Comparison of ENCODE assay signal across 8 cellular contexts in genomic region chr3:122562923-122563716, GRCh38. TPM values are rescaled to one million over a fixed set of nuclear protein-coding genes. Genes with fewer than 3 reads are reported as not detected.
DNase-seq lines count a peak whose midpoint lies in the region; ATAC-seq, FAIRE-seq and TF ChIP-seq lines count a peak whose summit lies in the region.

No MANE protein-coding gene starts in this region.

- H3K9ac ChIP-seq in HepG2 (ENCODE audit: insufficient read depth, low read depth, low read length), result peak overlapping the region; percentile 77; the same call in 1 of the 2 replicates

- H3K27ac Mint-ChIP-seq in activated CD4-positive, alpha-beta T cell treated with anti-CD3 and anti-CD28 coated beads, Interleukin-2, amount 10 ng/mL, durations not matched to agents 7 days and 5 days, result peak overlapping the region; percentile 98

- POLR2A ChIA-PET in activated CD4-positive, alpha-beta T cell treated with anti-CD3 and anti-CD28 coated beads, Interleukin-2, amount 10 ng/mL, durations not matched to agents 7 days and 5 days (lab: Charles Lee), result no interaction called here
- POLR2A ChIA-PET in HepG2 (lab: Yijun Ruan, JAX), result no interaction called here

- peaks cover 77% of the 10 kb centered on the region for H3K36me3 Mint-ChIP-seq in activated CD4-positive, alpha-beta T cell treated with anti-CD3 and anti-CD28 coated beads, Interleukin-2, amount 10 ng/mL, durations not matched to agents 7 days and 5 days (ENCODE audit: low read depth)

- in situ Hi-C loops in HepG2 (cut with HindIII; ENCODE audit: extremely low pct_ligation_motif_present, low pct_unique_long_range_greater_than_20kb), result no loop called here

- peak overlapping the region; percentile 94 to 98 (median 96) for H3K27ac ChIP-seq in adrenal gland
- H3K27ac ChIP-seq in HepG2 (ENCODE audit: extremely low read length, insufficient read depth, low read length), result no peak overlapping the region
- H3K27ac ChIP-seq in tibial artery, result peak overlapping the region; percentile 83 to 90

- H3K4me1 ChIP-seq in adrenal gland (replicated peaks in 1 of 2), result peaks cover 6 to 42% of the 10 kb centered on the region in 2 donors
- H3K4me1 ChIP-seq in HepG2 (ENCODE audit: insufficient read depth, low read length), result peaks cover 26% of the 10 kb centered on the region
- peaks cover 0 to 28% (median 13%) of the 10 kb centered on the region in 4 donors for H3K4me1 ChIP-seq in tibial artery

- TF ChIP-seq CTCF in adrenal gland (IDR thresholded peaks at IDR 0.05) (no peak), HepG2 (CRISPR knock-in tag; IDR thresholded peaks at IDR 0.05) (no peak), tibial artery (IDR thresholded peaks at IDR 0.05) (no peak)

- WGBS in adrenal gland, 4 donors, result 32 to 56% (median 50%) methylated on average over 5 of the region's 5 CpGs
- 93% methylated on average over 5 of the region's 5 CpGs for WGBS in HepG2 (ENCODE audit: low lambda C conversion rate)

- no TSS peak for BruUV-seq in HepG2 (replicated peaks; lab: Mats Ljungman, UMichigan)

- H3K36me3 ChIP-seq in adrenal gland (replicated peaks in 1 of 2) (peaks cover 0 to 45% of the 10 kb centered on the region in 2 donors), HepG2 (replicated peaks in 1 of 2; ENCODE audit: control insufficient read depth in 1 of 2, insufficient read depth in 2 of 2, low read length in 2 of 2) (peaks cover 4 to 9% of the 10 kb centered on the region in 2 experiments; a peak in 4 of 5 replicates), tibial artery (peaks cover 13 to 37% (median 30%) of the 10 kb centered on the region in 3 donors)

- H3K27me3 ChIP-seq in adrenal gland (no peaks in the 10 kb centered on the region), HepG2 (ENCODE audit: control insufficient read depth in 1 of 2, insufficient read depth in 2 of 2, low read length in 2 of 2) (no peaks in the 10 kb centered on the region), tibial artery (no peaks in the 10 kb centered on the region)

- TF ChIP-seq RAD21 in HepG2 (CRISPR knock-in tag; IDR thresholded peaks at IDR 0.05), result no peak

- peak overlapping the region; percentile 85 for H3K4me2 ChIP-seq in HepG2 (ENCODE audit: low read depth, low read length)

- H2AFZ ChIP-seq in HepG2 (ENCODE audit: low read length), result no peak overlapping the region

- CTCF ChIA-PET in activated CD4-positive, alpha-beta T cell treated with anti-CD3 and anti-CD28 coated beads, Interleukin-2, amount 10 ng/mL, durations not matched to agents 7 days and 5 days (lab: Charles Lee), result interaction anchor here (11.7 kb wide), 1 partner anchor 117 kb away, joined by 107 read pairs; the partner anchor contains the start of gene PARP14
- CTCF ChIA-PET in HepG2 (lab: Yijun Ruan, JAX; ENCODE audit: low intra/inter-chr PET ratio, low total read pairs), result interaction anchor here (4.0 kb wide), 1 partner anchor 116 kb away, joined by 39 read pairs; no protein-coding TSS in a partner anchor

- no peaks in the 10 kb centered on the region for H3K27me3 Mint-ChIP-seq in activated CD4-positive, alpha-beta T cell treated with anti-CD3 and anti-CD28 coated beads, Interleukin-2, amount 10 ng/mL, durations not matched to agents 7 days and 5 days

- intact Hi-C loops in adrenal gland (cut with DNase I) (loop anchor here in 1 of 2 donors (2.0 kb wide), 1 partner anchor 116 kb away; no protein-coding TSS in a partner anchor), HepG2 (cut with micrococcal nuclease; ENCODE audit: unreplicated experiment) (no loop called here), tibial artery (cut with DNase I; ENCODE audit: low total_unique reads) (loop anchor here (2.0 kb wide), 1 partner anchor 116 kb away; no protein-coding TSS in a partner anchor)

- H3K4me3 Mint-ChIP-seq in activated CD4-positive, alpha-beta T cell treated with anti-CD3 and anti-CD28 coated beads, Interleukin-2, amount 10 ng/mL, durations not matched to agents 7 days and 5 days, result peak overlapping the region; percentile 93

- TF ChIP-seq POLR2A in adrenal gland (IDR thresholded peaks at IDR 0.05) (no peak), HepG2 (IDR thresholded peaks at IDR 0.05; ENCODE audit: insufficient read depth in 1 of 2, low read depth in 2 of 2, low read length in 2 of 2) (no peak)

- H3K4me3 ChIP-seq in adrenal gland (peak overlapping the region in 3 of 4 donors; percentile 71 to 94 (median 77)), HepG2 (replicated peaks in 1 of 3; ENCODE audit: insufficient read depth in 1 of 3, low read depth in 2 of 3, low read length in 3 of 3) (peak overlapping the region; percentile 78 to 82 (median 81); a peak in 3 of 6 replicates), tibial artery (peak overlapping the region; percentile 79 to 93)

- no peaks in the 10 kb centered on the region for H4K20me1 ChIP-seq in HepG2 (ENCODE audit: insufficient read depth, low read length)

- no peak for FAIRE-seq in HepG2 (lab: Jason Lieb, UNC)

- peaks cover 69% of the 10 kb centered on the region for H3K4me1 Mint-ChIP-seq in activated CD4-positive, alpha-beta T cell treated with anti-CD3 and anti-CD28 coated beads, Interleukin-2, amount 10 ng/mL, durations not matched to agents 7 days and 5 days

- H3K9me3 ChIP-seq in adrenal gland (replicated peaks in 1 of 3) (no peaks in the 10 kb centered on the region), HepG2 (ENCODE audit: low read length) (no peaks in the 10 kb centered on the region), tibial artery (no peaks in the 10 kb centered on the region)

- peaks cover 2% of the 10 kb centered on the region for H3K79me2 ChIP-seq in HepG2 (ENCODE audit: insufficient read depth, low read length)

- ATAC-seq in HepG2, result no peak

- no peak for DNase-seq in activated CD4-positive, alpha-beta T cell treated with anti-CD3 and anti-CD28 coated beads, Interleukin-2, amount 10 ng/mL, durations not matched to agents 7 days and 5 days
- DNase-seq in activated CD4-positive, alpha-beta T cell treated with anti-CD3 and anti-CD28 coated beads for 1 hour, result no peak
- peak in 1 of 7 donors; percentile 6 for DNase-seq in adrenal gland
- DNase-seq in HepG2 (ENCODE audit: low spot score), result no peak
- DNase-seq in tibial artery, result no peak
- DNase-seq in AG08395 (ENCODE audit: low spot score), result no peak
- no peak for DNase-seq in germinal center (ENCODE audit: low spot score)
- DNase-seq in NCI-H1092 treated with DMSO at 0.1 percent for 48 hours (lab: John Stamatoyannopoulos, UW), result no peak

- TF ChIP-seq EP300 in HepG2 (IDR thresholded peaks at IDR 0.05; ENCODE audit: low read depth in 2 of 2, low read length in 2 of 2) (no peak), HepG2 (CRISPR knock-in tag; IDR thresholded peaks at IDR 0.05; ENCODE audit: borderline replicate concordance) (no peak)

- H3K9me3 Mint-ChIP-seq in activated CD4-positive, alpha-beta T cell treated with anti-CD3 and anti-CD28 coated beads, Interleukin-2, amount 10 ng/mL, durations not matched to agents 7 days and 5 days, result no peaks in the 10 kb centered on the region

RNA-seq across cellular contexts. Expression of gene PARP9, which starts 1.0 kb away (rescaled TPM):
- 100 to 1,000 TPM; 172 to 186 TPM for total RNA-seq in activated CD4-positive, alpha-beta T cell treated with anti-CD3 and anti-CD28 coated beads, Interleukin-2, amount 10 ng/mL, durations not matched to agents 7 days and 5 days
- total RNA-seq in adrenal gland (10 to 100 TPM; 20.8 to 65.9 (median 43.4) TPM), HepG2 (2016; rRNA removed; fragmentation: Illumina TruSeq; extraction: Trizol) (10.6 and 12.5 TPM in 2 replicates)
- polyA plus RNA-seq in adrenal gland (10 to 100 TPM; 29.5 to 70.5 (median 32.3) TPM), HepG2 (2011; rRNA removed) (6.5 and 7.0 TPM in 2 replicates)
- 2.5 and 3.5 TPM in 2 replicates for total RNA-seq in HepG2 (2016; cell fraction: cytosol; rRNA removed; fragmentation: Illumina TruSeq; extraction: Trizol; ENCODE audit: low read depth)
- total RNA-seq in HepG2 (2016; cell fraction: insoluble cytoplasmic fraction; rRNA removed; fragmentation: Illumina TruSeq; extraction: Trizol), result 9.8 and 12.9 TPM in 2 replicates
- 3.6 and 4.5 TPM in 2 replicates for total RNA-seq in HepG2 (2016; cell fraction: membrane; rRNA removed; fragmentation: Illumina TruSeq; extraction: Trizol)
- 6.9 and 7.6 TPM in 2 replicates for total RNA-seq in HepG2 (2016; cell fraction: nucleus; rRNA removed; fragmentation: Illumina TruSeq; extraction: Trizol)
- polyA plus RNA-seq in HepG2 (2011; cell fraction: cytosol; rRNA removed), result 2.3 and 5.1 TPM in 2 replicates
- polyA plus RNA-seq in HepG2 (2011; cell fraction: nucleus; rRNA removed), result 4.4 and 8.2 TPM in 2 replicates
- polyA plus RNA-seq in HepG2 (2012), result 2.5 and 4.0 TPM in 2 replicates
- polyA plus RNA-seq in HepG2 (2016; cell fraction: cytosol; fragmentation: Illumina TruSeq; extraction: Trizol; ENCODE audit: low read depth), result 0.59 and 0.62 TPM in 2 replicates
- polyA plus RNA-seq in HepG2 (2016; cell fraction: insoluble cytoplasmic fraction; fragmentation: Illumina TruSeq; extraction: Trizol; ENCODE audit: low read depth), result 11.1 TPM in 2 replicates
- polyA plus RNA-seq in HepG2 (2016; cell fraction: membrane; fragmentation: Illumina TruSeq; extraction: Trizol; ENCODE audit: low read depth), result 1.4 and 1.9 TPM in 2 replicates
- polyA plus RNA-seq in HepG2 (2016; cell fraction: nucleus; fragmentation: Illumina TruSeq; extraction: Trizol; ENCODE audit: insufficient read depth, low read depth), result 11.1 and 11.3 TPM in 2 replicates
- polyA minus RNA-seq in HepG2 (2011; rRNA and poly(A)+ RNA removed; ENCODE audit: low replicate concordance), result 2.0 and 5.7 TPM in 2 replicates
- 2.5 and 3.1 TPM in 2 replicates for polyA minus RNA-seq in HepG2 (2011; cell fraction: cytosol; rRNA and poly(A)+ RNA removed)
- polyA minus RNA-seq in HepG2 (2011; cell fraction: nucleus; rRNA and poly(A)+ RNA removed), result 4.0 and 7.0 TPM in 2 replicates

RNA-seq across cellular contexts. Expression of gene DTX3L, which starts 1.0 kb away (rescaled TPM):
- total RNA-seq in activated CD4-positive, alpha-beta T cell treated with anti-CD3 and anti-CD28 coated beads, Interleukin-2, amount 10 ng/mL, durations not matched to agents 7 days and 5 days, result 100 to 1,000 TPM; 162 to 189 TPM
- total RNA-seq in adrenal gland (10 to 100 TPM; 18.8 to 46.6 (median 31.8) TPM), HepG2 (2016; rRNA removed; fragmentation: Illumina TruSeq; extraction: Trizol) (10.9 and 19.2 TPM in 2 replicates)
- polyA plus RNA-seq in adrenal gland (10 to 100 TPM in 1 of 3 donors, 1 to 10 TPM in 2; 6.0 to 25.4 (median 8.0) TPM), HepG2 (2011; rRNA removed) (2.5 and 3.2 TPM in 2 replicates)
- 1.1 and 1.5 TPM in 2 replicates for total RNA-seq in HepG2 (2016; cell fraction: cytosol; rRNA removed; fragmentation: Illumina TruSeq; extraction: Trizol; ENCODE audit: low read depth)
- 10.7 and 16.9 TPM in 2 replicates for total RNA-seq in HepG2 (2016; cell fraction: insoluble cytoplasmic fraction; rRNA removed; fragmentation: Illumina TruSeq; extraction: Trizol)
- 7.0 and 7.7 TPM in 2 replicates for total RNA-seq in HepG2 (2016; cell fraction: membrane; rRNA removed; fragmentation: Illumina TruSeq; extraction: Trizol)
- total RNA-seq in HepG2 (2016; cell fraction: nucleus; rRNA removed; fragmentation: Illumina TruSeq; extraction: Trizol), result 7.4 and 8.7 TPM in 2 replicates
- polyA plus RNA-seq in HepG2 (2011; cell fraction: cytosol; rRNA removed), result 1.7 and 3.2 TPM in 2 replicates
- polyA plus RNA-seq in HepG2 (2011; cell fraction: nucleus; rRNA removed), result 1.7 and 2.8 TPM in 2 replicates
- polyA plus RNA-seq in HepG2 (2012), result 4.4 and 5.3 TPM in 2 replicates
- 0.57 TPM in 2 replicates for polyA plus RNA-seq in HepG2 (2016; cell fraction: cytosol; fragmentation: Illumina TruSeq; extraction: Trizol; ENCODE audit: low read depth)
- polyA plus RNA-seq in HepG2 (2016; cell fraction: insoluble cytoplasmic fraction; fragmentation: Illumina TruSeq; extraction: Trizol; ENCODE audit: low read depth), result 12.1 and 15.2 TPM in 2 replicates
- 2.5 and 2.9 TPM in 2 replicates for polyA plus RNA-seq in HepG2 (2016; cell fraction: membrane; fragmentation: Illumina TruSeq; extraction: Trizol; ENCODE audit: low read depth)
- polyA plus RNA-seq in HepG2 (2016; cell fraction: nucleus; fragmentation: Illumina TruSeq; extraction: Trizol; ENCODE audit: insufficient read depth, low read depth), result 9.0 and 9.5 TPM in 2 replicates
- 3.0 and 6.0 TPM in 2 replicates for polyA minus RNA-seq in HepG2 (2011; rRNA and poly(A)+ RNA removed; ENCODE audit: low replicate concordance)
- 5.5 and 9.3 TPM in 2 replicates for polyA minus RNA-seq in HepG2 (2011; cell fraction: cytosol; rRNA and poly(A)+ RNA removed)
- polyA minus RNA-seq in HepG2 (2011; cell fraction: nucleus; rRNA and poly(A)+ RNA removed), result 3.1 and 6.0 TPM in 2 replicates

RNA-seq across cellular contexts. Expression of gene PARP15, which starts 14.3 kb away (rescaled TPM):
- 10 to 100 TPM; 39.8 to 40.9 TPM for total RNA-seq in activated CD4-positive, alpha-beta T cell treated with anti-CD3 and anti-CD28 coated beads, Interleukin-2, amount 10 ng/mL, durations not matched to agents 7 days and 5 days
- total RNA-seq in adrenal gland (1 to 10 TPM in 5 of 8 donors, under 1 TPM in 3; 0.12 to 2.9 (median 1.4) TPM), HepG2 (2016; rRNA removed; fragmentation: Illumina TruSeq; extraction: Trizol) (0.02 TPM in 1 of 2 replicates, not detected in the other)
- polyA plus RNA-seq in adrenal gland (1 to 10 TPM; 1.0 to 4.3 (median 1.3) TPM), HepG2 (2011; rRNA removed) (not detected in 2 replicates)
- not detected in 2 replicates for total RNA-seq in HepG2 (2016; cell fraction: cytosol; rRNA removed; fragmentation: Illumina TruSeq; extraction: Trizol; ENCODE audit: low read depth)
- 0.04 TPM in 1 of 2 replicates, not detected in the other for total RNA-seq in HepG2 (2016; cell fraction: insoluble cytoplasmic fraction; rRNA removed; fragmentation: Illumina TruSeq; extraction: Trizol)
- not detected in 2 replicates for total RNA-seq in HepG2 (2016; cell fraction: membrane; rRNA removed; fragmentation: Illumina TruSeq; extraction: Trizol)
- not detected in 2 replicates for total RNA-seq in HepG2 (2016; cell fraction: nucleus; rRNA removed; fragmentation: Illumina TruSeq; extraction: Trizol)
- polyA plus RNA-seq in HepG2 (2011; cell fraction: cytosol; rRNA removed), result 0.03 TPM in 1 of 2 replicates, not detected in the other
- 0.33 and 0.39 TPM in 2 replicates for polyA plus RNA-seq in HepG2 (2011; cell fraction: nucleus; rRNA removed)
- not detected in 2 replicates for polyA plus RNA-seq in HepG2 (2012)
- not detected in 2 replicates for polyA plus RNA-seq in HepG2 (2016; cell fraction: cytosol; fragmentation: Illumina TruSeq; extraction: Trizol; ENCODE audit: low read depth)
- polyA plus RNA-seq in HepG2 (2016; cell fraction: insoluble cytoplasmic fraction; fragmentation: Illumina TruSeq; extraction: Trizol; ENCODE audit: low read depth), result not detected in 2 replicates
- not detected in 2 replicates for polyA plus RNA-seq in HepG2 (2016; cell fraction: membrane; fragmentation: Illumina TruSeq; extraction: Trizol; ENCODE audit: low read depth)
- not detected in 2 replicates for polyA plus RNA-seq in HepG2 (2016; cell fraction: nucleus; fragmentation: Illumina TruSeq; extraction: Trizol; ENCODE audit: insufficient read depth, low read depth)
- polyA minus RNA-seq in HepG2 (2011; rRNA and poly(A)+ RNA removed; ENCODE audit: low replicate concordance), result 0.02 TPM in 1 of 2 replicates, not detected in the other
- not detected in 2 replicates for polyA minus RNA-seq in HepG2 (2011; cell fraction: cytosol; rRNA and poly(A)+ RNA removed)
- not detected in 2 replicates for polyA minus RNA-seq in HepG2 (2011; cell fraction: nucleus; rRNA and poly(A)+ RNA removed)

RNA-seq across cellular contexts. Expression of gene KPNA1, which starts 48.4 kb away (rescaled TPM):
- 10 to 100 TPM; 48.8 to 53.3 TPM for total RNA-seq in activated CD4-positive, alpha-beta T cell treated with anti-CD3 and anti-CD28 coated beads, Interleukin-2, amount 10 ng/mL, durations not matched to agents 7 days and 5 days
- total RNA-seq in adrenal gland, result 100 to 1,000 TPM in 1 of 8 donors, 10 to 100 TPM in 7; 29.3 to 164 (median 49.7) TPM
- 100 to 1,000 TPM in 1 of 3 donors, 10 to 100 TPM in 2; 12.1 to 123 (median 14.7) TPM for polyA plus RNA-seq in adrenal gland
- total RNA-seq in HepG2 (2016; rRNA removed; fragmentation: Illumina TruSeq; extraction: Trizol), result 30.0 and 49.7 TPM in 2 replicates
- total RNA-seq in HepG2 (2016; cell fraction: cytosol; rRNA removed; fragmentation: Illumina TruSeq; extraction: Trizol; ENCODE audit: low read depth), result 4.1 and 5.0 TPM in 2 replicates
- total RNA-seq in HepG2 (2016; cell fraction: insoluble cytoplasmic fraction; rRNA removed; fragmentation: Illumina TruSeq; extraction: Trizol), result 28.3 and 45.9 TPM in 2 replicates
- total RNA-seq in HepG2 (2016; cell fraction: membrane; rRNA removed; fragmentation: Illumina TruSeq; extraction: Trizol), result 6.0 and 6.7 TPM in 2 replicates
- total RNA-seq in HepG2 (2016; cell fraction: nucleus; rRNA removed; fragmentation: Illumina TruSeq; extraction: Trizol), result 27.0 and 29.3 TPM in 2 replicates
- 14.7 and 15.4 TPM in 2 replicates for polyA plus RNA-seq in HepG2 (2011; rRNA removed)
- 11.8 and 17.4 TPM in 2 replicates for polyA plus RNA-seq in HepG2 (2011; cell fraction: cytosol; rRNA removed)
- 10.3 and 14.5 TPM in 2 replicates for polyA plus RNA-seq in HepG2 (2011; cell fraction: nucleus; rRNA removed)
- 19.7 and 22.5 TPM in 2 replicates for polyA plus RNA-seq in HepG2 (2012)
- polyA plus RNA-seq in HepG2 (2016; cell fraction: cytosol; fragmentation: Illumina TruSeq; extraction: Trizol; ENCODE audit: low read depth), result 1.1 and 1.4 TPM in 2 replicates
- 53.6 and 54.5 TPM in 2 replicates for polyA plus RNA-seq in HepG2 (2016; cell fraction: insoluble cytoplasmic fraction; fragmentation: Illumina TruSeq; extraction: Trizol; ENCODE audit: low read depth)
- 3.3 and 3.8 TPM in 2 replicates for polyA plus RNA-seq in HepG2 (2016; cell fraction: membrane; fragmentation: Illumina TruSeq; extraction: Trizol; ENCODE audit: low read depth)
- 33.7 and 36.9 TPM in 2 replicates for polyA plus RNA-seq in HepG2 (2016; cell fraction: nucleus; fragmentation: Illumina TruSeq; extraction: Trizol; ENCODE audit: insufficient read depth, low read depth)
- polyA minus RNA-seq in HepG2 (2011; rRNA and poly(A)+ RNA removed; ENCODE audit: low replicate concordance), result 21.2 and 58.7 TPM in 2 replicates
- polyA minus RNA-seq in HepG2 (2011; cell fraction: cytosol; rRNA and poly(A)+ RNA removed), result 14.3 and 28.6 TPM in 2 replicates
- polyA minus RNA-seq in HepG2 (2011; cell fraction: nucleus; rRNA and poly(A)+ RNA removed), result 25.8 and 29.0 TPM in 2 replicates

Comparison
In these comparisons a context has a peak if more than half of its experiments do, and no peak if none do; other contexts are left out.
1. RNA of gene PARP15, which starts 14.3 kb away (total RNA-seq): 39.8 to 40.9 TPM in activated CD4-positive, alpha-beta T cell treated with anti-CD3 and anti-CD28 coated beads, Interleukin-2, amount 10 ng/mL, durations not matched to agents 7 days and 5 days; 0.12 to 2.9 TPM in adrenal gland and 0.02 to 0.04 TPM in HepG2; every median in the first group is over 10 times any median in the second.
2. Peak in every context shown above with its lines, with median percentiles within 50 percentile points of each other: H3K4me3 ChIP-seq.